14 cellular contexts compared by ENCODE assay signal in the genomic region with DNA sequence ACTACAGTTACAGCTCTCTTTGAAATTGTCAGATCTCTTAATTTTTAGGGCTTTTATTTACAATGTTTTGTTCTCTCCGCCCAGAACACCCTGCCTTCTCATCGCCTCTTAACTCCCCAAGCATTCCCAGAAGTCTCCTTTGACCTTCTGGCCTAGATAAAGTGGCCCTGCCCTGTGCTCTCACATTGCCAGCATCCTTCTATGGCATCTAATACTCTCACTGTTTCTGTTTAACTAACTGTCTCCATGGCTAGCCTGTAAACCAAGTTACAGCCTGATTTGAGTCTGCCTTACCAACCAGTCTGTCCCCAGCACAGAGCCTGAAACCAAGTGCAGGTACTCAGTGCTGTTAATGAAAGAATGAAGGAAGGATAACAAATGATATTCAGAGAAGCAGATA. TPM values are rescaled to one million over a fixed set of nuclear protein-coding genes. Genes with fewer than 3 reads are reported as not detected.
DNase-seq lines count a peak whose midpoint lies in the region; ATAC-seq and TF ChIP-seq lines count a peak whose summit lies in the region.
"Had no signal": no experiment of that assay in that cellular context is flagged by ENCODE, and none has a peak within 500 bp of the region (broad histone marks: within the 10 kb centered on the region; RNA-seq: fewer than 3 reads in every experiment).

No MANE protein-coding gene starts in this region.

- no peak for TF ChIP-seq EP300 in SK-N-SH (IDR thresholded peaks at IDR 0.05; ENCODE audit: borderline replicate concordance in 1 of 2, low read depth in 1 of 2, low read length in 1 of 2)

- POLR2A ChIA-PET in SK-N-SH (lab: Yijun Ruan, JAX) = no interaction called here

- CTCF ChIA-PET in SK-N-SH (lab: Yijun Ruan, JAX) = interaction anchor here (1.0 kb wide), 1 partner anchor 29 kb away, joined by 3 read pairs; no protein-coding TSS in a partner anchor

- no peaks in the 10 kb centered on the region for H4K20me1 ChIP-seq in SK-N-SH (ENCODE audit: insufficient read depth)
- H4K20me1 ChIP-seq in neural progenitor cell (ENCODE audit: low read depth) = no peaks in the 10 kb centered on the region

- no peak overlapping the region for H3K4me2 ChIP-seq in SK-N-SH
- no peak overlapping the region for H3K4me2 ChIP-seq in neural progenitor cell
- H3K4me2 ChIP-seq: KMS-11 had no signal

- H3K9me2 ChIP-seq in SK-N-SH = no peaks in the 10 kb centered on the region

- TF ChIP-seq CTCF in SK-N-SH (IDR thresholded peaks at IDR 0.05) (no peak), glutamatergic neuron (IDR thresholded peaks at IDR 0.05; ENCODE audit: partially characterized antibody, unreplicated experiment) (no peak), neural progenitor cell (IDR thresholded peaks at IDR 0.05) (no peak)

- H3K27ac ChIP-seq in SK-N-SH (ENCODE audit: low read depth in 2 of 2, low read length in 1 of 2) (peak overlapping the region; percentile 28 to 52; a peak in 2 of 4 replicates), neural progenitor cell (no peak overlapping the region), aorta (ENCODE audit: low read depth in 1 of 2, low read length in 2 of 2) (peak overlapping the region in 1 of 2 donors; percentile 64)
- H3K27ac ChIP-seq: 22Rv1, KMS-11 had no signal

- H3K4me1 Mint-ChIP-seq in glutamatergic neuron (ENCODE audit: low read depth, unreplicated experiment) (peaks cover 7% of the 10 kb centered on the region), neural progenitor cell (peaks cover 12% of the 10 kb centered on the region)

- H3K36me3 Mint-ChIP-seq in glutamatergic neuron (ENCODE audit: unreplicated experiment) (no peaks in the 10 kb centered on the region), neural progenitor cell (no peaks in the 10 kb centered on the region)

- no peak for TF ChIP-seq RAD21 in SK-N-SH (IDR thresholded peaks at IDR 0.05; ENCODE audit: low read length)

- H2AFZ ChIP-seq in SK-N-SH (ENCODE audit: low read depth) (no peak overlapping the region), neural progenitor cell (replicated peaks) (no peak overlapping the region)

- intact Hi-C loops in aorta (cut with DNase I) = no loop called here

- no peaks in the 10 kb centered on the region for H3K9me3 ChIP-seq in SK-N-SH
- no peaks in the 10 kb centered on the region for H3K9me3 ChIP-seq in neural progenitor cell (ENCODE audit: low read depth)
- no peaks in the 10 kb centered on the region for H3K9me3 ChIP-seq in aorta (ENCODE audit: control insufficient read depth, low read length)
- no peaks in the 10 kb centered on the region for H3K9me3 ChIP-seq in MG63

- H3K9ac ChIP-seq in SK-N-SH = no peak overlapping the region
- H3K9ac ChIP-seq in neural progenitor cell = no peak overlapping the region
- H3K9ac ChIP-seq: KMS-11 had no signal

- H3F3A ChIP-seq in SK-N-SH (replicated peaks; ENCODE audit: insufficient read depth) = peaks cover 4% of the 10 kb centered on the region
- H3F3A ChIP-seq in neural progenitor cell (ENCODE audit: low read depth) = no peaks in the 10 kb centered on the region

- H3K27me3 ChIP-seq in SK-N-SH (ENCODE audit: insufficient read depth) = peaks cover 19% of the 10 kb centered on the region
- H3K27me3 ChIP-seq in neural progenitor cell = no peaks in the 10 kb centered on the region
- no peaks in the 10 kb centered on the region for H3K27me3 ChIP-seq in aorta (ENCODE audit: control insufficient read depth in 1 of 2, insufficient read depth in 2 of 2, low read length in 1 of 2)
- no peaks in the 10 kb centered on the region for H3K27me3 ChIP-seq in MG63

- in situ Hi-C loops in KBM-7 (cut with MboI; ENCODE audit: low pct_unique_long_range_greater_than_20kb, low sequenced_read_pairs) = no loop called here

- H3K36me3 ChIP-seq in SK-N-SH (replicated peaks in 1 of 2; ENCODE audit: control insufficient read depth in 1 of 2, insufficient read depth in 2 of 2, low read length in 1 of 2) (no peaks in the 10 kb centered on the region), neural progenitor cell (no peaks in the 10 kb centered on the region), aorta (ENCODE audit: control insufficient read depth in 1 of 2, insufficient read depth in 2 of 2, low read length in 1 of 2) (peaks cover 2 to 4% of the 10 kb centered on the region in 2 donors), MG63 (peaks cover 14% of the 10 kb centered on the region)

- no peak overlapping the region for H3K4me3 Mint-ChIP-seq in glutamatergic neuron (ENCODE audit: unreplicated experiment)
- no peak overlapping the region for H3K4me3 Mint-ChIP-seq in neural progenitor cell

- peak overlapping the region; percentile 36 for H3K27ac Mint-ChIP-seq in glutamatergic neuron (ENCODE audit: unreplicated experiment)
- peak overlapping the region; percentile 10 for H3K27ac Mint-ChIP-seq in neural progenitor cell

- H3K27me3 Mint-ChIP-seq in glutamatergic neuron (ENCODE audit: unreplicated experiment) (no peaks in the 10 kb centered on the region), neural progenitor cell (ENCODE audit: insufficient read depth, low read depth) (no peaks in the 10 kb centered on the region)

- H3K79me2 ChIP-seq in SK-N-SH (ENCODE audit: insufficient read depth) (no peaks in the 10 kb centered on the region), neural progenitor cell (ENCODE audit: low read depth) (no peaks in the 10 kb centered on the region)

- H3K9me3 Mint-ChIP-seq in glutamatergic neuron (ENCODE audit: unreplicated experiment) = peaks cover 7% of the 10 kb centered on the region
- H3K9me3 Mint-ChIP-seq in neural progenitor cell = peaks cover 5% of the 10 kb centered on the region

- DNase-seq in SK-N-SH = no peak
- DNase-seq in glutamatergic neuron = no peak
- DNase-seq in neural progenitor cell (ENCODE audit: low spot score) = no peak
- no peak for DNase-seq in aorta
- no peak for DNase-seq in KBM-7
- DNase-seq in MG63 = no peak
- DNase-seq: activated CD4-positive, alpha-beta T cell treated with anti-CD3 and anti-CD28 coated beads, Interleukin-2, amount 50 U/mL, for 1 hour; DMS79 treated with DMSO at 0.1 percent for 48 hours; NCI-H146 had no signal

- H3K4me1 ChIP-seq in SK-N-SH (ENCODE audit: control insufficient read depth in 1 of 2, insufficient read depth in 2 of 2, low read depth in 1 of 2, low read length in 1 of 2) (no peaks in the 10 kb centered on the region), neural progenitor cell (peaks cover 11% of the 10 kb centered on the region), aorta (ENCODE audit: control insufficient read depth in 1 of 2, insufficient read depth in 2 of 2, low read length in 2 of 2) (peaks cover 0 to 9% of the 10 kb centered on the region in 2 donors)

- no peak overlapping the region for H3K4me3 ChIP-seq in SK-N-SH (ENCODE audit: low read depth in 2 of 2, low read length in 1 of 2)
- no peak overlapping the region for H3K4me3 ChIP-seq in neural progenitor cell
- H3K4me3 ChIP-seq in aorta (ENCODE audit: low read length in 2 of 2) = no peak overlapping the region
- no peak overlapping the region for H3K4me3 ChIP-seq in MG63

- 26% methylated on average over 2 of the region's 2 CpGs for WGBS in SK-N-SH (ENCODE audit: low lambda C conversion rate)
- WGBS in aorta, 2 donors = 66 to 77% methylated on average over 2 of the region's 2 CpGs

- no peak for ATAC-seq in SK-N-SH treated with all-trans-retinoic acid at 6 μM for 48 hours
- ATAC-seq in aorta (ENCODE audit: low FRiP score) = peak; percentile 42
- ATAC-seq in HG03108 (IDR thresholded peaks at IDR 0.05; ENCODE audit: unreplicated experiment) = no peak

TF ChIP-seq in SK-N-SH, 30 proteins besides CTCF, POLR2A, EP300 and RAD21 (continues in another document):
- TF ChIP-seq YY1 (IDR thresholded peaks at IDR 0.05; ENCODE audit: low read depth) (no peak), FOSL2 (IDR thresholded peaks at IDR 0.05; ENCODE audit: borderline replicate concordance, low read depth) (no peak), CHD2 (IDR thresholded peaks at IDR 0.05; ENCODE audit: low read length, partially characterized antibody) (no peak), NFIC (IDR thresholded peaks at IDR 0.05; ENCODE audit: borderline replicate concordance) (no peak), TAF1 (IDR thresholded peaks at IDR 0.05; ENCODE audit: borderline replicate concordance, low read depth, low read length) (no peak)

TF ChIP-seq in SK-N-SH treated with all-trans-retinoic acid at 6 μM for 48 hours, 23 proteins besides CTCF, POLR2A, EP300 and RAD21 (continues in another document):
- no peak for TF ChIP-seq TOX (CRISPR knock-in tag; IDR thresholded peaks at IDR 0.05; ENCODE audit: borderline replicate concordance)
- TF ChIP-seq ISL1 (CRISPR knock-in tag; IDR thresholded peaks at IDR 0.05) = no peak
- TF ChIP-seq, protein P1, sequence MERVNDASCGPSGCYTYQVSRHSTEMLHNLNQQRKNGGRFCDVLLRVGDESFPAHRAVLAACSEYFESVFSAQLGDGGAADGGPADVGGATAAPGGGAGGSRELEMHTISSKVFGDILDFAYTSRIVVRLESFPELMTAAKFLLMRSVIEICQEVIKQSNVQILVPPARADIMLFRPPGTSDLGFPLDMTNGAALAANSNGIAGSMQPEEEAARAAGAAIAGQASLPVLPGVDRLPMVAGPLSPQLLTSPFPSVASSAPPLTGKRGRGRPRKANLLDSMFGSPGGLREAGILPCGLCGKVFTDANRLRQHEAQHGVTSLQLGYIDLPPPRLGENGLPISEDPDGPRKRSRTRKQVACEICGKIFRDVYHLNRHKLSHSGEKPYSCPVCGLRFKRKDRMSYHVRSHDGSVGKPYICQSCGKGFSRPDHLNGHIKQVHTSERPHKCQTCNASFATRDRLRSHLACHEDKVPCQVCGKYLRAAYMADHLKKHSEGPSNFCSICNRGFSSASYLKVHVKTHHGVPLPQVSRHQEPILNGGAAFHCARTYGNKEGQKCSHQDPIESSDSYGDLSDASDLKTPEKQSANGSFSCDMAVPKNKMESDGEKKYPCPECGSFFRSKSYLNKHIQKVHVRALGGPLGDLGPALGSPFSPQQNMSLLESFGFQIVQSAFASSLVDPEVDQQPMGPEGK (CRISPR knock-in tag; IDR thresholded peaks at IDR 0.05; ENCODE audit: borderline replicate concordance) = no peak
- TF ChIP-seq ZC3H10 (CRISPR knock-in tag; IDR thresholded peaks at IDR 0.05) = no peak
- TF ChIP-seq SNAI2 (CRISPR knock-in tag; IDR thresholded peaks at IDR 0.05) = no peak
- TF ChIP-seq ZNF565 (CRISPR knock-in tag; conservative IDR thresholded peaks at IDR 0.05; ENCODE audit: low read depth) = no peak
- TF ChIP-seq CSDC2 (CRISPR knock-in tag; IDR thresholded peaks at IDR 0.05) = no peak

RNA-seq across cellular contexts. Expression of a gene that starts 19.9 kb away (rescaled TPM):
- polyA plus RNA-seq in SK-N-SH (2012; rRNA removed) = 4.0 and 16.7 TPM in 2 replicates
- 8.2 and 14.9 TPM in 2 replicates for polyA plus RNA-seq in SK-N-SH (2012; cell fraction: cytosol; rRNA removed)
- polyA plus RNA-seq in SK-N-SH (2012; cell fraction: nucleus; rRNA removed) = 12.8 and 14.7 TPM in 2 replicates
- total RNA-seq in glutamatergic neuron (ENCODE audit: unreplicated experiment) = 0.25 TPM
- not detected in 2 replicates for total RNA-seq in neural progenitor cell (ENCODE audit: low replicate concordance)
- 100 to 1,000 TPM; 264 to 514 TPM for total RNA-seq in aorta
- 100 to 1,000 TPM; 208 to 277 TPM for polyA plus RNA-seq in aorta
- total RNA-seq in MG63 (2014; rRNA removed; shearing (Covaris generic); ENCODE audit: low replicate concordance) = 11.8 and 19.1 TPM in 2 replicates
- total RNA-seq: SK-MEL-5 had no signal

Comparison
In these comparisons a context has a peak if more than half of its experiments do, and no peak if none do; other contexts are left out.
1. RNA of a gene that starts 19.9 kb away (total RNA-seq): 264 to 514 TPM in aorta and 11.8 to 19.1 TPM in MG63; 0.25 TPM in glutamatergic neuron (single experiment) and not detected in neural progenitor cell; every median in the first group is over 10 times any median in the second.